18 cellular contexts compared by ENCODE assay signal in genomic region chr11:31214337-31214736, GRCh38.
DNase-seq lines count a peak whose midpoint lies in the region; ATAC-seq and TF ChIP-seq lines count a peak whose summit lies in the region.
"Had no signal": no experiment of that assay in that cellular context is flagged by ENCODE, and none has a peak within 500 bp of the region (broad histone marks: within the 10 kb centered on the region; RNA-seq: fewer than 3 reads in every experiment).

No MANE protein-coding gene starts in this region.

- H3K9ac ChIP-seq in neural progenitor cell = no peak overlapping the region
- H3K9ac ChIP-seq: BLaER1 had no signal

- peaks cover 4% of the 10 kb centered on the region for H3K4me1 Mint-ChIP-seq in neural progenitor cell
- H3K4me1 Mint-ChIP-seq: B cell; CD4-positive, CD25-positive, alpha-beta regulatory T cell had no signal

- no peak overlapping the region for H2AFZ ChIP-seq in neural progenitor cell (replicated peaks)

- ATAC-seq in left cardiac atrium = no peak
- ATAC-seq in HG02938 (IDR thresholded peaks at IDR 0.05; ENCODE audit: unreplicated experiment) = no peak
- ATAC-seq in GM21786 (IDR thresholded peaks at IDR 0.05; ENCODE audit: unreplicated experiment) = no peak
- ATAC-seq: CD8-positive, alpha-beta T cell had no signal

- no peaks in the 10 kb centered on the region for H3K27me3 ChIP-seq in H7 (ENCODE audit: control insufficient read depth, insufficient read depth, low read length)
- no peaks in the 10 kb centered on the region for H3K27me3 ChIP-seq in neural progenitor cell
- H3K27me3 ChIP-seq: BLaER1 had no signal

- intact Hi-C loops in left cardiac atrium (cut with DNase I) = no loop called here

- H3K27me3 Mint-ChIP-seq in neural progenitor cell (ENCODE audit: insufficient read depth, low read depth) = no peaks in the 10 kb centered on the region
- H3K27me3 Mint-ChIP-seq: B cell; CD4-positive, CD25-positive, alpha-beta regulatory T cell had no signal

- no peak overlapping the region for H3K27ac ChIP-seq in neural progenitor cell
- H3K27ac ChIP-seq: BLaER1, C4-2B had no signal

- H3K4me2 ChIP-seq in neural progenitor cell = no peak overlapping the region
- H3K4me2 ChIP-seq: BLaER1 had no signal

- no peak overlapping the region for H3K27ac Mint-ChIP-seq in neural progenitor cell
- H3K27ac Mint-ChIP-seq: B cell; CD4-positive, CD25-positive, alpha-beta regulatory T cell; CD8-positive, alpha-beta T cell had no signal

- no peaks in the 10 kb centered on the region for H3K36me3 ChIP-seq in H7 (replicated peaks; ENCODE audit: control insufficient read depth, insufficient read depth, low read length)
- H3K36me3 ChIP-seq in neural progenitor cell = no peaks in the 10 kb centered on the region
- H3K36me3 ChIP-seq: BLaER1 had no signal

- H3K9me3 Mint-ChIP-seq in neural progenitor cell = no peaks in the 10 kb centered on the region
- H3K9me3 Mint-ChIP-seq: CD4-positive, CD25-positive, alpha-beta regulatory T cell; CD8-positive, alpha-beta T cell had no signal

- H3K9me3 ChIP-seq in neural progenitor cell (ENCODE audit: low read depth) = no peaks in the 10 kb centered on the region
- H3K9me3 ChIP-seq: BLaER1 had no signal

- TF ChIP-seq CTCF in neural progenitor cell (IDR thresholded peaks at IDR 0.05) = no peak

- H3K36me3 Mint-ChIP-seq in neural progenitor cell = no peaks in the 10 kb centered on the region
- H3K36me3 Mint-ChIP-seq: CD4-positive, CD25-positive, alpha-beta regulatory T cell; CD8-positive, alpha-beta T cell had no signal

- peak; percentile 2 for DNase-seq in H7
- peak; percentile 63 for DNase-seq in NCI-H82 (lab: John Stamatoyannopoulos, UW)
- DNase-seq in SK-N-DZ (ENCODE audit: low spot score) = peak; percentile 18
- peak; percentile 11 for DNase-seq in neural progenitor cell (ENCODE audit: low spot score)
- no peak for DNase-seq in superior temporal gyrus (ENCODE audit: extremely low spot score)
- DNase-seq in left cardiac atrium = no peak
- DNase-seq: CD4-positive, CD25-positive, alpha-beta regulatory T cell; CD8-positive, alpha-beta T cell; DMS53; DMS79 treated with DMSO at 0.1 percent for 48 hours; GF-D8; GOT3; HCEC 1CT had no signal

- no peaks in the 10 kb centered on the region for H3K79me2 ChIP-seq in neural progenitor cell (ENCODE audit: low read depth)

- H3K4me3 Mint-ChIP-seq in neural progenitor cell = no peak overlapping the region
- H3K4me3 Mint-ChIP-seq: B cell; CD4-positive, CD25-positive, alpha-beta regulatory T cell; CD8-positive, alpha-beta T cell had no signal

- no peaks in the 10 kb centered on the region for H3K4me1 ChIP-seq in neural progenitor cell
- H3K4me1 ChIP-seq: BLaER1 had no signal

- H3K4me3 ChIP-seq in H7 (ENCODE audit: insufficient read depth, low read depth, low read length) = no peak overlapping the region
- no peak overlapping the region for H3K4me3 ChIP-seq in neural progenitor cell
- H3K4me3 ChIP-seq: BLaER1 had no signal

- no peaks in the 10 kb centered on the region for H4K20me1 ChIP-seq in neural progenitor cell (ENCODE audit: low read depth)
- H4K20me1 ChIP-seq: BLaER1 had no signal

- H3F3A ChIP-seq in neural progenitor cell (ENCODE audit: low read depth) = no peaks in the 10 kb centered on the region

Comparison
In these comparisons a context has a peak if more than half of its experiments do, and no peak if none do; other contexts are left out.
1. DNase-seq: peak in H7 (single experiment), NCI-H82 (single experiment), SK-N-DZ (single experiment) and neural progenitor cell (single experiment); none in superior temporal gyrus (single experiment) and left cardiac atrium (single experiment).